ENCODE assay signal across 1 cellular context in genomic region chr1:229349463-229350385, GRCh38.
TF ChIP-seq lines count a peak whose summit lies in the region.

No MANE protein-coding gene starts in this region.

TF ChIP-seq in HepG2, 621 proteins besides CTCF, POLR2A, EP300 and RAD21 (continued from another document):
- TF ChIP-seq, protein P1, sequence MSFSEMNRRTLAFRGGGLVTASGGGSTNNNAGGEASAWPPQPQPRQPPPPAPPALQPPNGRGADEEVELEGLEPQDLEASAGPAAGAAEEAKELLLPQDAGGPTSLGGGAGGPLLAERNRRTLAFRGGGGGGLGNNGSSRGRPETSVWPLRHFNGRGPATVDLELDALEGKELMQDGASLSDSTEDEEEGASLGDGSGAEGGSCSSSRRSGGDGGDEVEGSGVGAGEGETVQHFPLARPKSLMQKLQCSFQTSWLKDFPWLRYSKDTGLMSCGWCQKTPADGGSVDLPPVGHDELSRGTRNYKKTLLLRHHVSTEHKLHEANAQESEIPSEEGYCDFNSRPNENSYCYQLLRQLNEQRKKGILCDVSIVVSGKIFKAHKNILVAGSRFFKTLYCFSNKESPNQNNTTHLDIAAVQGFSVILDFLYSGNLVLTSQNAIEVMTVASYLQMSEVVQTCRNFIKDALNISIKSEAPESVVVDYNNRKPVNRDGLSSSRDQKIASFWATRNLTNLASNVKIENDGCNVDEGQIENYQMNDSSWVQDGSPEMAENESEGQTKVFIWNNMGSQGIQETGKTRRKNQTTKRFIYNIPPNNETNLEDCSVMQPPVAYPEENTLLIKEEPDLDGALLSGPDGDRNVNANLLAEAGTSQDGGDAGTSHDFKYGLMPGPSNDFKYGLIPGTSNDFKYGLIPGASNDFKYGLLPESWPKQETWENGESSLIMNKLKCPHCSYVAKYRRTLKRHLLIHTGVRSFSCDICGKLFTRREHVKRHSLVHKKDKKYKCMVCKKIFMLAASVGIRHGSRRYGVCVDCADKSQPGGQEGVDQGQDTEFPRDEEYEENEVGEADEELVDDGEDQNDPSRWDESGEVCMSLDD (CRISPR knock-in tag; IDR thresholded peaks at IDR 0.05; ENCODE audit: borderline replicate concordance) = no peak
- no peak for TF ChIP-seq GATAD2A (CRISPR knock-in tag; IDR thresholded peaks at IDR 0.05)
- TF ChIP-seq, protein P2, sequence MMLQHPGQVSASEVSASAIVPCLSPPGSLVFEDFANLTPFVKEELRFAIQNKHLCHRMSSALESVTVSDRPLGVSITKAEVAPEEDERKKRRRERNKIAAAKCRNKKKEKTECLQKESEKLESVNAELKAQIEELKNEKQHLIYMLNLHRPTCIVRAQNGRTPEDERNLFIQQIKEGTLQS (CRISPR knock-in tag; IDR thresholded peaks at IDR 0.05) = no peak
- no peak for TF ChIP-seq SMYD3 (CRISPR knock-in tag; IDR thresholded peaks at IDR 0.05)
- TF ChIP-seq ZNF629 (CRISPR knock-in tag; conservative IDR thresholded peaks at IDR 0.05) = peak; percentile 86
- TF ChIP-seq NPAS2 (CRISPR knock-in tag; IDR thresholded peaks at IDR 0.05; ENCODE audit: borderline replicate concordance) = no peak
